22 cellular contexts compared by ENCODE assay signal in genomic region chr6:124676033-124676432, GRCh38.
A peak's percentile ranks its signal among the peaks of the same experiment; 100 is the strongest.
DNase-seq lines count a peak whose midpoint lies in the region; ATAC-seq and TF ChIP-seq lines count a peak whose summit lies in the region.
"Had no signal": no experiment of that assay in that cellular context is flagged by ENCODE, and none has a peak within 500 bp of the region (broad histone marks: within the 10 kb centered on the region; RNA-seq: fewer than 3 reads in every experiment).

No MANE protein-coding gene starts in this region.

- peaks cover 19% of the 10 kb centered on the region for H3K9me3 Mint-ChIP-seq in activated CD4-positive, alpha-beta T cell treated with anti-CD3 and anti-CD28 coated beads for 36 hours (ENCODE audit: low read depth)

- H3K9ac ChIP-seq in adipocyte (ENCODE audit: low read length): no peak overlapping the region
- H3K9ac ChIP-seq: SK-N-SH had no signal

- no peak overlapping the region for H3K27ac Mint-ChIP-seq in activated CD4-positive, alpha-beta T cell treated with anti-CD3 and anti-CD28 coated beads for 36 hours
- H3K27ac Mint-ChIP-seq: activated T-helper 1 cell treated with anti-CD3 and anti-CD28 coated beads, Interleukin-12 subunit alpha, Interleukin-12 subunit beta, Interleukin-2, Interleukin-4 antibody, amounts not matched to agents 30 ng/mL and 10 ng/mL and 1 ng/mL, durations not matched to agents 14 hours and 24 hours and 36 hours; CD4-positive, CD25-positive, alpha-beta regulatory T cell; endodermal cell; nephron progenitor cell had no signal

- TF ChIP-seq CTCF in fibroblast of mammary gland (conservative IDR thresholded peaks at IDR 0.05; ENCODE audit: control insufficient read depth, insufficient read depth, low read depth, low read length): no peak
- no peak for TF ChIP-seq CTCF in osteoblast (IDR thresholded peaks at IDR 0.05; ENCODE audit: extremely low read depth, low read depth, low read length)
- TF ChIP-seq CTCF in GM13977 (IDR thresholded peaks at IDR 0.05; ENCODE audit: extremely low read depth, insufficient read depth, missing control alignments): no peak
- TF ChIP-seq CTCF in esophagus squamous epithelium (IDR thresholded peaks at IDR 0.05): no peak

- H3K4me1 Mint-ChIP-seq in activated CD4-positive, alpha-beta T cell treated with anti-CD3 and anti-CD28 coated beads for 36 hours: no peaks in the 10 kb centered on the region
- H3K4me1 Mint-ChIP-seq: endodermal cell, nephron progenitor cell had no signal

- no peak for ATAC-seq in activated CD4-positive, alpha-beta T cell treated with anti-CD3 and anti-CD28 coated beads for 36 hours
- ATAC-seq: activated CD4-positive, CD25-positive, alpha-beta regulatory T cell treated with anti-CD3 and anti-CD28 coated beads, Interleukin-2, amount 50 U/mL, for 24 hours had no signal

- H2AFZ ChIP-seq in osteoblast (ENCODE audit: low read length): no peak overlapping the region
- H2AFZ ChIP-seq: PC-9 had no signal

- H3K36me3 ChIP-seq in adipocyte (ENCODE audit: control insufficient read depth, insufficient read depth, low read length, severe bottlenecking) (no peaks in the 10 kb centered on the region), osteoblast (ENCODE audit: insufficient read depth, low read length) (no peaks in the 10 kb centered on the region), esophagus squamous epithelium (no peaks in the 10 kb centered on the region)
- H3K36me3 ChIP-seq: prostate gland, spleen, thoracic aorta had no signal

- in situ Hi-C loops in GM13977 (cut with MboI; ENCODE audit: low pct_unique_long_range_greater_than_20kb, low sequenced_read_pairs, unreplicated experiment): no loop called here

- H3K27ac ChIP-seq in osteoblast (ENCODE audit: low read depth, low read length) (peak overlapping the region; percentile 23), esophagus squamous epithelium (no peak overlapping the region)
- H3K27ac ChIP-seq: PC-9, prostate gland, spleen, thoracic aorta had no signal

- intact Hi-C loops in activated CD4-positive, alpha-beta T cell treated with anti-CD3 and anti-CD28 coated beads for 36 hours (cut with DNase I, micrococcal nuclease): no loop called here
- intact Hi-C loops in esophagus squamous epithelium (cut with DNase I): no loop called here

- no peak overlapping the region for H3K4me3 Mint-ChIP-seq in activated CD4-positive, alpha-beta T cell treated with anti-CD3 and anti-CD28 coated beads for 36 hours
- H3K4me3 Mint-ChIP-seq: activated T-helper 1 cell treated with anti-CD3 and anti-CD28 coated beads, Interleukin-12 subunit alpha, Interleukin-12 subunit beta, Interleukin-2, Interleukin-4 antibody, amounts not matched to agents 30 ng/mL and 10 ng/mL and 1 ng/mL, durations not matched to agents 14 hours and 24 hours and 36 hours; CD4-positive, CD25-positive, alpha-beta regulatory T cell; endodermal cell; nephron progenitor cell had no signal

- H3K4me2 ChIP-seq in osteoblast (ENCODE audit: insufficient read depth, low read length): peak overlapping the region; percentile 37
- H3K4me2 ChIP-seq: PC-9, SK-N-SH had no signal

- H3K79me2 ChIP-seq in osteoblast (ENCODE audit: insufficient read depth, low read length): no peaks in the 10 kb centered on the region

- H3K4me3 ChIP-seq in adipocyte (ENCODE audit: low read length): no peak overlapping the region
- no peak overlapping the region for H3K4me3 ChIP-seq in fibroblast of mammary gland (ENCODE audit: control insufficient read depth, low read depth, low read length)
- H3K4me3 ChIP-seq in osteoblast (ENCODE audit: insufficient read depth, low read length): no peak overlapping the region
- H3K4me3 ChIP-seq in esophagus squamous epithelium: no peak overlapping the region
- H3K4me3 ChIP-seq: PC-9, prostate gland, spleen, thoracic aorta had no signal

- CTCF ChIA-PET in activated CD4-positive, alpha-beta T cell treated with anti-CD3 and anti-CD28 coated beads for 36 hours (lab: Charles Lee): interaction anchor here (1.1 kb wide), 1 partner anchor 309 kb away, joined by 3 read pairs; no protein-coding TSS in a partner anchor

- TF ChIP-seq POLR2A in esophagus squamous epithelium (IDR thresholded peaks at IDR 0.05): no peak

- no peaks in the 10 kb centered on the region for H4K20me1 ChIP-seq in osteoblast (ENCODE audit: insufficient read depth, low read length)

- POLR2A ChIA-PET in activated CD4-positive, alpha-beta T cell treated with anti-CD3 and anti-CD28 coated beads for 36 hours (lab: Charles Lee): no interaction called here

- peaks cover 37% of the 10 kb centered on the region for H3K9me3 ChIP-seq in adipocyte (ENCODE audit: control insufficient read depth, low read length)
- peaks cover 6% of the 10 kb centered on the region for H3K9me3 ChIP-seq in osteoblast (ENCODE audit: low read depth, low read length)
- H3K9me3 ChIP-seq in esophagus squamous epithelium: peaks cover 0 to 24% (median 8%) of the 10 kb centered on the region in 3 donors
- H3K9me3 ChIP-seq: prostate gland, SK-N-SH had no signal

- WGBS in esophagus squamous epithelium, 2 donors: 83 to 85% methylated on average over 3 of the region's 3 CpGs

- H3K27me3 ChIP-seq in adipocyte (replicated peaks; ENCODE audit: control insufficient read depth, insufficient read depth, low read length): no peaks in the 10 kb centered on the region
- no peaks in the 10 kb centered on the region for H3K27me3 ChIP-seq in osteoblast (ENCODE audit: insufficient read depth, low read length)
- H3K27me3 ChIP-seq in esophagus squamous epithelium: no peaks in the 10 kb centered on the region
- H3K27me3 ChIP-seq: spleen had no signal

- H3K27me3 Mint-ChIP-seq in activated CD4-positive, alpha-beta T cell treated with anti-CD3 and anti-CD28 coated beads for 36 hours: no peaks in the 10 kb centered on the region
- H3K27me3 Mint-ChIP-seq: CD4-positive, CD25-positive, alpha-beta regulatory T cell had no signal

- H3K4me1 ChIP-seq in adipocyte (ENCODE audit: control insufficient read depth, insufficient read depth, low read length): no peaks in the 10 kb centered on the region
- H3K4me1 ChIP-seq in osteoblast (ENCODE audit: insufficient read depth, low read length): no peaks in the 10 kb centered on the region
- no peaks in the 10 kb centered on the region for H3K4me1 ChIP-seq in esophagus squamous epithelium
- H3K4me1 ChIP-seq: prostate gland, spleen had no signal

- peaks cover 2% of the 10 kb centered on the region for H3K36me3 Mint-ChIP-seq in activated CD4-positive, alpha-beta T cell treated with anti-CD3 and anti-CD28 coated beads for 36 hours (ENCODE audit: low read depth)
- H3K36me3 Mint-ChIP-seq: CD4-positive, CD25-positive, alpha-beta regulatory T cell had no signal

- DNase-seq in ELR (ENCODE audit: low read depth) (peak; percentile 16), adipocyte (ENCODE audit: low read depth) (peak; percentile 46), fibroblast of mammary gland (ENCODE audit: low read depth) (peak; percentile 78), osteoblast (ENCODE audit: insufficient read length, low spot score, missing footprints) (peak; percentile 47), GM13977 (ENCODE audit: low spot score) (no peak), T-helper 2 cell (no peak), esophagus squamous epithelium (lab: John Stamatoyannopoulos, UW) (no peak)
- no peak for DNase-seq in activated CD4-positive, alpha-beta T cell treated with anti-CD3 and anti-CD28 coated beads for 36 hours
- DNase-seq: CD4-positive, CD25-positive, alpha-beta regulatory T cell; endodermal cell; mesendoderm; NCI-H1694 treated with DMSO at 0.1 percent for 48 hours; NCI-H2227 treated with DMSO at 0.1 percent for 48 hours; nephron progenitor cell; PC-9; SK-N-SH; spleen; T1000 had no signal

Comparison
In these comparisons a context has a peak if more than half of its experiments do, and no peak if none do; other contexts are left out.
1. DNase-seq: peak in ELR (single experiment), adipocyte (single experiment), fibroblast of mammary gland (single experiment) and osteoblast (single experiment); none in GM13977 (single experiment), T-helper 2 cell (0 of 5), activated CD4-positive, alpha-beta T cell treated with anti-CD3 and anti-CD28 coated beads for 36 hours (single experiment) and esophagus squamous epithelium (single experiment).